ENCODE assay signal across 10 cellular contexts in the genomic region with DNA sequence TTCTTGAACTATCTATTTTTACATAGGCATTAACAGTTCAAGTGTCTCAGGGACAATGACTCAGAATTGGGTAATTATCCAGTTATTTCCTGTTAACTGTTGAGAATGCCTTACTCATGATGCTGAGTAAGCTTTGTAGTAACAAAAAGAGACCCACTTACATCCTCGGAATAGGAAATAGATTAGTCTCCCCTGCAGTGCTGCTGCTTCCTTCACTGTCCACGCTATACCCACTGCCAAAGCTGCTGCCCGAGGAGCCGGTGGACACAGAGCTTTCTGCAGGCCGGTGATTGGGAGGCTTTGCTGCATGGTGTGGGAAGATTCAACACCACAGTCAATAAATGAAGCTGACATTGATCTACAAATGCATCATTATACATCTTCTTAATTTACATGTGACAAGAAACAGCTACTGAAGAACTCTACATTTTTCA.
DNase-seq lines count a peak whose midpoint lies in the region; ATAC-seq and TF ChIP-seq lines count a peak whose summit lies in the region.
"Had no signal": no experiment of that assay in that cellular context is flagged by ENCODE, and none has a peak within 500 bp of the region (broad histone marks: within the 10 kb centered on the region; RNA-seq: fewer than 3 reads in every experiment).

No MANE protein-coding gene starts in this region.

- no peaks in the 10 kb centered on the region for H3K36me3 Mint-ChIP-seq in nephron progenitor cell (ENCODE audit: low read depth)
- H3K36me3 Mint-ChIP-seq: natural killer cell treated with Interleukin-12 subunit alpha and Interleukin-12 subunit beta and Interleukin-15 and Interleukin-18, amount 100 ng/mL, for 72 hours had no signal

- no peak for TF ChIP-seq CTCF in nephron progenitor cell (IDR thresholded peaks at IDR 0.05)

- no peaks in the 10 kb centered on the region for H3K9me3 Mint-ChIP-seq in nephron progenitor cell
- H3K9me3 Mint-ChIP-seq: natural killer cell treated with Interleukin-12 subunit alpha and Interleukin-12 subunit beta and Interleukin-15 and Interleukin-18, amount 100 ng/mL, for 72 hours; T-helper 1 cell treated with Interleukin-12 subunit alpha and Interleukin-12 subunit beta and Interleukin-4 antibody, amounts not matched to agents 30 μg/mL and 1 μg/mL, for 36 hours had no signal

- H3K4me1 Mint-ChIP-seq in nephron progenitor cell: no peaks in the 10 kb centered on the region

- H3K36me3 ChIP-seq in mesodermal cell (ENCODE audit: control insufficient read depth, insufficient read depth, low read length): no peaks in the 10 kb centered on the region

- DNase-seq in ELR (ENCODE audit: low read depth) (peak; percentile 93), NCI-H69 (lab: John Stamatoyannopoulos, UW) (peak; percentile 66), astrocyte of the hippocampus (ENCODE audit: low read depth, low spot score) (peak; percentile 77), nephron progenitor cell (no peak)
- no peak for DNase-seq in activated CD8-positive, alpha-beta memory T cell treated with anti-CD3 and anti-CD28 coated beads for 24 hours

- WGBS in mesodermal cell (ENCODE audit: insufficient coverage in 2 of 2), 2 experiments: 60% methylated on average over 2 of the region's 5 CpGs; no CpG with 5 or more reads in 1 of the 2 experiments

- no peak overlapping the region for H3K27ac Mint-ChIP-seq in nephron progenitor cell
- H3K27ac Mint-ChIP-seq: natural killer cell treated with Interleukin-12 subunit alpha and Interleukin-12 subunit beta and Interleukin-15 and Interleukin-18, amount 100 ng/mL, for 72 hours; T-helper 1 cell treated with Interleukin-12 subunit alpha and Interleukin-12 subunit beta and Interleukin-4 antibody, amounts not matched to agents 30 μg/mL and 1 μg/mL, for 36 hours had no signal

- no peak overlapping the region for H3K4me3 ChIP-seq in mesodermal cell (ENCODE audit: extremely low read depth, insufficient read depth, low read length, poor library complexity, severe bottlenecking)

- H3K27ac ChIP-seq in mesodermal cell (ENCODE audit: low read depth, low read length, severe bottlenecking): peak overlapping the region; percentile 63

- H3K4me1 ChIP-seq in mesodermal cell (ENCODE audit: control insufficient read depth, insufficient read depth, low read length, poor library complexity, severe bottlenecking): peaks cover 14% of the 10 kb centered on the region

- H3K4me3 Mint-ChIP-seq in nephron progenitor cell: no peak overlapping the region
- H3K4me3 Mint-ChIP-seq: natural killer cell treated with Interleukin-12 subunit alpha and Interleukin-12 subunit beta and Interleukin-15 and Interleukin-18, amount 100 ng/mL, for 72 hours; T-helper 1 cell treated with Interleukin-12 subunit alpha and Interleukin-12 subunit beta and Interleukin-4 antibody, amounts not matched to agents 30 μg/mL and 1 μg/mL, for 36 hours had no signal

- ATAC-seq in HG03045 (IDR thresholded peaks at IDR 0.05; ENCODE audit: unreplicated experiment): no peak
- ATAC-seq in GM18858 (IDR thresholded peaks at IDR 0.05; ENCODE audit: unreplicated experiment): no peak
- ATAC-seq: natural killer cell treated with Interleukin-12 subunit alpha and Interleukin-12 subunit beta and Interleukin-15 and Interleukin-18, amount 100 ng/mL, for 72 hours had no signal

- no peaks in the 10 kb centered on the region for H3K9me3 ChIP-seq in mesodermal cell (ENCODE audit: control insufficient read depth, low read length)

- no peaks in the 10 kb centered on the region for H3K27me3 Mint-ChIP-seq in nephron progenitor cell (ENCODE audit: low read depth, poor library complexity)
- H3K27me3 Mint-ChIP-seq: natural killer cell treated with Interleukin-12 subunit alpha and Interleukin-12 subunit beta and Interleukin-15 and Interleukin-18, amount 100 ng/mL, for 72 hours had no signal

Comparison
In these comparisons a context has a peak if more than half of its experiments do, and no peak if none do; other contexts are left out.
1. DNase-seq: peak in ELR (single experiment), NCI-H69 (single experiment) and astrocyte of the hippocampus (single experiment); none in nephron progenitor cell (single experiment) and activated CD8-positive, alpha-beta memory T cell treated with anti-CD3 and anti-CD28 coated beads for 24 hours (single experiment).